Comparison of ENCODE assay signal across 14 cellular contexts in genomic region chr9:36092014-36092413, GRCh38. TPM values are rescaled to one million over a fixed set of nuclear protein-coding genes. Genes with fewer than 3 reads are reported as not detected.
DNase-seq lines count a peak whose midpoint lies in the region; ATAC-seq, FAIRE-seq and TF ChIP-seq lines count a peak whose summit lies in the region.
"Had no signal": no experiment of that assay in that cellular context is flagged by ENCODE, and none has a peak within 500 bp of the region (broad histone marks: within the 10 kb centered on the region; RNA-seq: fewer than 3 reads in every experiment).

No MANE protein-coding gene starts in this region.

- no peaks in the 10 kb centered on the region for H3K36me3 Mint-ChIP-seq in activated T-helper 17 cell treated with anti-CD3 and anti-CD28 coated beads, Interleukin-2, amount 50 U/mL, for 72 hours (ENCODE audit: low read depth)
- H3K36me3 Mint-ChIP-seq in memory B cell (peaks cover 5% of the 10 kb centered on the region), type B pancreatic cell (peaks cover 8% of the 10 kb centered on the region)

- intact Hi-C loops in left ventricle myocardium inferior (cut with micrococcal nuclease): no loop called here

- no peaks in the 10 kb centered on the region for H3K27me3 Mint-ChIP-seq in activated T-helper 17 cell treated with anti-CD3 and anti-CD28 coated beads, Interleukin-2, amount 50 U/mL, for 72 hours
- H3K27me3 Mint-ChIP-seq in memory B cell (no peaks in the 10 kb centered on the region), type B pancreatic cell (no peaks in the 10 kb centered on the region)
- H3K27me3 Mint-ChIP-seq: progenitor cell of endocrine pancreas had no signal

- peak overlapping the region; percentile 85 for H3K27ac Mint-ChIP-seq in activated T-helper 17 cell treated with anti-CD3 and anti-CD28 coated beads, Interleukin-2, amount 50 U/mL, for 72 hours
- peak overlapping the region; percentile 91 for H3K27ac Mint-ChIP-seq in memory B cell
- peak overlapping the region; percentile 0 for H3K27ac Mint-ChIP-seq in type B pancreatic cell

- H3K27ac ChIP-seq in left ventricle myocardium inferior (replicated peaks): peak overlapping the region; percentile 58
- no peak overlapping the region for H3K27ac ChIP-seq in right atrium auricular region

- peaks cover 3% of the 10 kb centered on the region for H3K9me3 Mint-ChIP-seq in activated T-helper 17 cell treated with anti-CD3 and anti-CD28 coated beads, Interleukin-2, amount 50 U/mL, for 72 hours
- H3K9me3 Mint-ChIP-seq in memory B cell (peaks cover 2% of the 10 kb centered on the region), type B pancreatic cell (no peaks in the 10 kb centered on the region)

- H3K9me3 ChIP-seq in left ventricle myocardium inferior (replicated peaks) (peaks cover 2% of the 10 kb centered on the region), right atrium auricular region (no peaks in the 10 kb centered on the region)
- H3K9me3 ChIP-seq: uterus had no signal

- no peak for FAIRE-seq in GM12892 (lab: Jason Lieb, UNC)

- H3K4me1 ChIP-seq in left ventricle myocardium inferior (peaks cover 20% of the 10 kb centered on the region), right atrium auricular region (peaks cover 0 to 11% of the 10 kb centered on the region in 2 donors)
- H3K4me1 ChIP-seq: uterus had no signal

- H3K4me3 ChIP-seq in left ventricle myocardium inferior: no peak overlapping the region
- no peak overlapping the region for H3K4me3 ChIP-seq in right atrium auricular region
- H3K4me3 ChIP-seq: GM12878, uterus had no signal

- no peak for TF ChIP-seq CTCF in left ventricle myocardium inferior (IDR thresholded peaks at IDR 0.05; ENCODE audit: borderline replicate concordance)
- no peak for TF ChIP-seq CTCF in right atrium auricular region (IDR thresholded peaks at IDR 0.05)
- TF ChIP-seq CTCF in type B pancreatic cell (conservative IDR thresholded peaks at IDR 0.05): no peak

- no peak for DNase-seq in left ventricle myocardium inferior
- no peak for DNase-seq in right atrium auricular region (ENCODE audit: low spot score)
- DNase-seq in memory B cell (ENCODE audit: low spot score in 2 of 2): no peak
- DNase-seq in type B pancreatic cell (ENCODE audit: extremely low spot score, unreplicated experiment): no peak
- no peak for DNase-seq in GM12892 (ENCODE audit: insufficient read length)
- DNase-seq: NCI-H2029 treated with DMSO at 0.1 percent for 48 hours, NCI-H69, Right ventricle myocardium superior, uterus had no signal

- H3K4me3 Mint-ChIP-seq in activated T-helper 17 cell treated with anti-CD3 and anti-CD28 coated beads, Interleukin-2, amount 50 U/mL, for 72 hours: peak overlapping the region; percentile 55
- H3K4me3 Mint-ChIP-seq in memory B cell: no peak overlapping the region
- H3K4me3 Mint-ChIP-seq in type B pancreatic cell: no peak overlapping the region

- no peaks in the 10 kb centered on the region for H3K27me3 ChIP-seq in left ventricle myocardium inferior (ENCODE audit: low read depth)
- H3K27me3 ChIP-seq in right atrium auricular region: no peaks in the 10 kb centered on the region
- H3K27me3 ChIP-seq: uterus had no signal

- TF ChIP-seq POLR2A in GM12892 (IDR thresholded peaks at IDR 0.05; ENCODE audit: low read depth, low read length): no peak

- H3K36me3 ChIP-seq in left ventricle myocardium inferior (peaks cover 1% of the 10 kb centered on the region), right atrium auricular region (no peaks in the 10 kb centered on the region)
- H3K36me3 ChIP-seq: uterus had no signal

- no peak for ATAC-seq in activated T-helper 17 cell treated with anti-CD3 and anti-CD28 coated beads, Interleukin-2, amount 50 U/mL, for 72 hours (replicated peaks)
- no peak for ATAC-seq in memory B cell (ENCODE audit: low read depth)
- no peak for ATAC-seq in HG03469 (IDR thresholded peaks at IDR 0.05; ENCODE audit: unreplicated experiment)
- no peak for ATAC-seq in GM21717 (IDR thresholded peaks at IDR 0.05; ENCODE audit: unreplicated experiment)

- peaks cover 19% of the 10 kb centered on the region for H3K4me1 Mint-ChIP-seq in activated T-helper 17 cell treated with anti-CD3 and anti-CD28 coated beads, Interleukin-2, amount 50 U/mL, for 72 hours
- H3K4me1 Mint-ChIP-seq in memory B cell (peaks cover 8% of the 10 kb centered on the region), type B pancreatic cell (ENCODE audit: unreplicated experiment) (peaks cover 6% of the 10 kb centered on the region)

RNA-seq across cellular contexts. Expression of gene GLIPR2, which starts 44.5 kb away (rescaled TPM):
- total RNA-seq in left ventricle myocardium inferior (8.7 TPM), right atrium auricular region (10 to 100 TPM; 11.2 to 11.6 TPM), type B pancreatic cell (ENCODE audit: low replicate concordance) (4.6 and 17.8 TPM in 2 replicates)
- total RNA-seq in activated T-helper 17 cell treated with anti-CD3 and anti-CD28 coated beads, Interleukin-2, amount 50 U/mL, for 72 hours: 10 to 100 TPM; 10.2 to 10.7 TPM
- 4.0 TPM for polyA plus RNA-seq in GM12892 (2012; ENCODE audit: missing spikeins)

RNA-seq across cellular contexts. Expression of gene RECK, which starts 55.3 kb away (rescaled TPM):
- total RNA-seq in left ventricle myocardium inferior (5.4 TPM), right atrium auricular region (1 to 10 TPM; 7.6 to 8.9 TPM), type B pancreatic cell (ENCODE audit: low replicate concordance) (1.9 and 11.7 TPM in 2 replicates)
- total RNA-seq in activated T-helper 17 cell treated with anti-CD3 and anti-CD28 coated beads, Interleukin-2, amount 50 U/mL, for 72 hours: 1 to 10 TPM; 4.2 to 5.4 TPM
- 3.9 TPM for polyA plus RNA-seq in GM12892 (2012; ENCODE audit: missing spikeins)

Comparison
In these comparisons a context has a peak if more than half of its experiments do, and no peak if none do; other contexts are left out.
1. H3K27ac Mint-ChIP-seq: peak in every context shown above with its lines; median percentile 91 in memory B cell; 85 in activated T-helper 17 cell treated with anti-CD3 and anti-CD28 coated beads, Interleukin-2, amount 50 U/mL, for 72 hours; 0 in type B pancreatic cell.